19 cellular contexts compared by ENCODE assay signal in genomic region chr5:35990941-35991592, GRCh38. TPM values are rescaled to one million over a fixed set of nuclear protein-coding genes. Genes with fewer than 3 reads are reported as not detected.
DNase-seq lines count a peak whose midpoint lies in the region; ATAC-seq and TF ChIP-seq lines count a peak whose summit lies in the region.
"Had no signal": no experiment of that assay in that cellular context is flagged by ENCODE, and none has a peak within 500 bp of the region (broad histone marks: within the 10 kb centered on the region; RNA-seq: fewer than 3 reads in every experiment).

TSS of gene UGT3A1 (minus strand) at chr5:35991390. CDS start at chr5:35991240, 150 bp downstream.

- H3K27me3 Mint-ChIP-seq in type B pancreatic cell, result peaks cover 56% of the 10 kb centered on the region

- H3K9me3 Mint-ChIP-seq in type B pancreatic cell, result no peaks in the 10 kb centered on the region
- H3K9me3 Mint-ChIP-seq: activated CD4-positive, alpha-beta memory T cell treated with anti-CD3 and anti-CD28 coated beads for 36 hours had no signal

- no peaks in the 10 kb centered on the region for H3K36me3 Mint-ChIP-seq in type B pancreatic cell
- H3K36me3 Mint-ChIP-seq: activated CD4-positive, alpha-beta memory T cell treated with anti-CD3 and anti-CD28 coated beads for 36 hours had no signal

- ATAC-seq in Right ventricle myocardium superior (ENCODE audit: poor library complexity), result no peak
- no peak for ATAC-seq in GM18909 (IDR thresholded peaks at IDR 0.05; ENCODE audit: poor library complexity, unreplicated experiment)
- ATAC-seq: GM12878 had no signal

- H3K4me1 Mint-ChIP-seq in type B pancreatic cell (ENCODE audit: unreplicated experiment), result peaks cover 8% of the 10 kb centered on the region

- DNase-seq in cardiac muscle cell (ENCODE audit: low read depth in 1 of 2, low spot score in 1 of 2), result peak in 1 of 2 donors; percentile 45
- DNase-seq in Right ventricle myocardium superior, result no peak
- peak; percentile 50 to 74 for DNase-seq in SJCRH30
- peak; percentile 71 for DNase-seq in iPS-NIHi11 (ENCODE audit: low spot score)
- DNase-seq in type B pancreatic cell (ENCODE audit: extremely low spot score, unreplicated experiment), result no peak
- no peak for DNase-seq in H4 (ENCODE audit: low spot score)
- no peak for DNase-seq in DMS114 treated with DMSO at 0.1 percent for 48 hours (lab: John Stamatoyannopoulos, UW; ENCODE audit: unreplicated experiment)
- DNase-seq: activated CD4-positive, alpha-beta memory T cell treated with anti-CD3 and anti-CD28 coated beads for 36 hours; activated effector memory CD4-positive, alpha-beta T cell treated with Interleukin-2 at 50 U/mL for 16 hours; Calu3; midbrain; NCI-H1048; stimulated activated CD4-positive, alpha-beta T cell treated with anti-CD3 and anti-CD28 coated beads, Interleukin-4, amount 100 ng/mL, for 24 hours; stimulated activated naive CD4-positive, alpha-beta T cell; T-helper 2 cell had no signal

- no peak within 1 kb of the TSS for H3K27ac Mint-ChIP-seq in type B pancreatic cell
- H3K27ac Mint-ChIP-seq: activated CD4-positive, alpha-beta memory T cell treated with anti-CD3 and anti-CD28 coated beads for 36 hours had no signal

- H3K27ac ChIP-seq in cardiac muscle cell (no peak within 1 kb of the TSS), SJCRH30 (no peak within 1 kb of the TSS)

- H3K4me3 Mint-ChIP-seq in type B pancreatic cell, result peak within 1 kb of the TSS; percentile 77
- H3K4me3 Mint-ChIP-seq: activated CD4-positive, alpha-beta memory T cell treated with anti-CD3 and anti-CD28 coated beads for 36 hours had no signal

- intact Hi-C loops in Right ventricle myocardium superior (cut with DNase I), result no loop called here

- H3K4me1 ChIP-seq in cardiac muscle cell (ENCODE audit: low read depth) (peaks cover 6% of the 10 kb centered on the region), SJCRH30 (peaks cover 8% of the 10 kb centered on the region; the same call in 1 of the 2 replicates)

- TF ChIP-seq CTCF in cardiac muscle cell (IDR thresholded peaks at IDR 0.05; ENCODE audit: low read depth, low read length) (no peak), type B pancreatic cell (conservative IDR thresholded peaks at IDR 0.05) (no peak)

- H3K36me3 ChIP-seq in cardiac muscle cell, result no peaks in the 10 kb centered on the region
- no peaks in the 10 kb centered on the region for H3K36me3 ChIP-seq in SJCRH30

- H3K4me3 ChIP-seq in cardiac muscle cell (peak within 1 kb of the TSS; percentile 20), SJCRH30 (peak within 1 kb of the TSS; percentile 34)
- H3K4me3 ChIP-seq: GM12878 had no signal

- H3K9me3 ChIP-seq in cardiac muscle cell (ENCODE audit: low read depth) (peaks cover 3% of the 10 kb centered on the region), SJCRH30 (replicated peaks) (0 out of 2 replicates have a peak, but pooled peaks cover 4% of the 10 kb centered on the region)

- no peaks in the 10 kb centered on the region for H3K27me3 ChIP-seq in cardiac muscle cell
- no peaks in the 10 kb centered on the region for H3K27me3 ChIP-seq in SJCRH30

RNA-seq across cellular contexts. Expression of gene UGT3A1, which starts in this region (rescaled TPM):
- total RNA-seq in cardiac muscle cell (0.42 and 0.48 TPM in 2 replicates), Right ventricle myocardium superior (not detected), type B pancreatic cell (ENCODE audit: low replicate concordance) (0.82 and 6.1 TPM in 2 replicates)
- 1.0 TPM in 1 of 2 replicates, not detected in the other for polyA plus RNA-seq in cardiac muscle cell
- 1.9 and 2.0 TPM in 2 replicates for total RNA-seq in SJCRH30 (2014; rRNA removed; shearing (Covaris generic))
- not detected in 2 replicates for total RNA-seq in H4 (2014; rRNA removed; shearing (Covaris generic))
- total RNA-seq: activated CD4-positive, alpha-beta memory T cell treated with anti-CD3 and anti-CD28 coated beads for 36 hours; Calu3; GM12878; HT-29; posterior vena cava had no signal
- polyA plus RNA-seq: GM12878 had no signal

Comparison
In these comparisons a context has a peak if more than half of its experiments do, and no peak if none do; other contexts are left out.
1. DNase-seq: peak in SJCRH30 (2 of 2) and iPS-NIHi11 (single experiment); none in Right ventricle myocardium superior (single experiment), type B pancreatic cell (single experiment), H4 (single experiment) and DMS114 treated with DMSO at 0.1 percent for 48 hours (single experiment).